Comparison of ENCODE assay signal across 18 cellular contexts in the genomic region with DNA sequence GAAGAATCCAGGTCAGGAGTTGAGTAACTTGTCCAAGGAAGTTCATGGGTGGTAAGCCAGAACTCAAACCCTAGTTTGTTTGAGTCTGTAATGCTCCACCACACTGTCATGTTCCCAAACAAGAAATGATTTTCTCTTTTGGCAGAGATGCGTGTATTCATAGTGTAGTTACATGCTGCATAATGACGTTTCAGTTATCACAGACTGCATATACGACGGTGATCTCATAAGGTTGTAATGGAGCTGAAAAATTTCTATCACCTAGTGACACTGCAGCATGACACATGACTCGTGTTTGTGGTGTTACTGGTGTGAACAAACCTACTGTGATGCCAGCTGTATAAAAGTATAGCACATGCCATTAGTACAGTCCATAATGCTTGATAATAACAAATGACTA.
DNase-seq lines count a peak whose midpoint lies in the region; ATAC-seq, FAIRE-seq and TF ChIP-seq lines count a peak whose summit lies in the region.
"Had no signal": no experiment of that assay in that cellular context is flagged by ENCODE, and none has a peak within 500 bp of the region (broad histone marks: within the 10 kb centered on the region; RNA-seq: fewer than 3 reads in every experiment).

No MANE protein-coding gene starts in this region.

- TF ChIP-seq EP300 in K562 (IDR thresholded peaks at IDR 0.05; ENCODE audit: low read length) = no peak

- no peaks in the 10 kb centered on the region for H3K4me1 Mint-ChIP-seq in activated T-cell treated with anti-CD3 and anti-CD28 coated beads, Interleukin-2, amount 50 U/mL, for 72 hours (ENCODE audit: low read depth)

- CTCF ChIA-PET in K562 (lab: Yijun Ruan, JAX; ENCODE audit: low intra/inter-chr PET ratio) = no interaction called here

- no peak overlapping the region for H3K27ac Mint-ChIP-seq in activated T-cell treated with anti-CD3 and anti-CD28 coated beads, Interleukin-2, amount 50 U/mL, for 72 hours
- H3K27ac Mint-ChIP-seq: activated T-helper 2 cell treated with anti-CD3 and anti-CD28 coated beads, Interferon-gamma antibody, Interleukin-2, Interleukin-4, amounts not matched to agents 10 μg/mL and 5 μg/mL and 100 μg/mL, durations not matched to agents 14 hours and 24 hours and 36 hours; mesothelial cell of epicardium had no signal

- no peak overlapping the region for H3K4me3 ChIP-seq in K562
- H3K4me3 ChIP-seq: smooth muscle cell had no signal

- H3K4me2 ChIP-seq in K562 (ENCODE audit: insufficient read depth, low read length) = no peak overlapping the region
- H3K4me2 ChIP-seq: smooth muscle cell had no signal

- no peaks in the 10 kb centered on the region for H3K9me1 ChIP-seq in K562 (ENCODE audit: control insufficient read depth, insufficient read depth, low read length)

- TF ChIP-seq POLR2A in K562 (conservative IDR thresholded peaks at IDR 0.05) = no peak

- H3K27me3 ChIP-seq in K562 (ENCODE audit: control insufficient read depth in 2 of 2, insufficient read depth in 2 of 2, low read length in 2 of 2) = no peaks in the 10 kb centered on the region

- H3K36me3 Mint-ChIP-seq in activated T-cell treated with anti-CD3 and anti-CD28 coated beads, Interleukin-2, amount 50 U/mL, for 72 hours (ENCODE audit: insufficient read depth in 2 of 2) = peaks cover 0 to 11% of the 10 kb centered on the region in 2 donors

- DNase-seq in AG08396 (ENCODE audit: low spot score) = peak; percentile 32
- peak; percentile 25 for DNase-seq in HS-5 (ENCODE audit: low read depth)
- DNase-seq in K562 (ENCODE audit: extremely low read depth in 1 of 4, low spot score in 3 of 4) = no peak
- DNase-seq in iris pigment epithelial cell (ENCODE audit: low read depth) = peak; percentile 74
- no peak for DNase-seq in activated T-cell treated with anti-CD3 and anti-CD28 coated beads, Interleukin-2, amount 50 U/mL, for 72 hours
- no peak for DNase-seq in NCI-H2196 treated with DMSO at 0.1 percent for 48 hours (lab: John Stamatoyannopoulos, UW; ENCODE audit: unreplicated experiment)
- DNase-seq: amygdala; immature natural killer cell; NCI-H1092; NCI-H2171 treated with DMSO at 0.1 percent for 48 hours; NK-92 treated with Interleukin-12 subunit alpha and Interleukin-12 subunit beta, amount 100 ng/mL, for 24 hours; stimulated activated naive CD4-positive, alpha-beta T cell had no signal

- BruUV-seq in K562 (replicated peaks; lab: Mats Ljungman, UMichigan) = TSS peak; percentile 30

- H2AFZ ChIP-seq in K562 (ENCODE audit: low read depth, low read length) = no peak overlapping the region

- peaks cover 18% of the 10 kb centered on the region; the same call in 1 of the 3 replicates for H3K36me3 ChIP-seq in K562 (ENCODE audit: control insufficient read depth, insufficient read depth, low read length)

- POLR2A ChIA-PET in K562 (lab: Yijun Ruan, JAX) = no interaction called here

- peaks cover 1% of the 10 kb centered on the region in 2 donors for H3K9me3 Mint-ChIP-seq in activated T-cell treated with anti-CD3 and anti-CD28 coated beads, Interleukin-2, amount 50 U/mL, for 72 hours
- H3K9me3 Mint-ChIP-seq: immature natural killer cell had no signal

- no peak for TF ChIP-seq CTCF in K562 (IDR thresholded peaks at IDR 0.05 in 2 of 3, conservative IDR thresholded peaks at IDR 0.05 in 1 of 3; ENCODE audit: insufficient read depth in 2 of 3, low read depth in 1 of 3, low read length in 3 of 3)

- no peaks in the 10 kb centered on the region for H4K20me1 ChIP-seq in K562 (replicated peaks; ENCODE audit: control insufficient read depth, insufficient read depth, low read length)

- no peak for FAIRE-seq in K562 (lab: Jason Lieb, UNC)
- FAIRE-seq: frontal cortex had no signal

- H3K27ac ChIP-seq in K562 (ENCODE audit: extremely low read depth, low read depth, low read length) = no peak overlapping the region

- no peaks in the 10 kb centered on the region for H3K9me3 ChIP-seq in K562 (replicated peaks; ENCODE audit: control insufficient read depth, insufficient read depth, low read depth, low read length)

- in situ Hi-C loops in K562 (cut with MboI) = no loop called here

- TF ChIP-seq RAD21 in K562 (CRISPR knock-in tag; conservative IDR thresholded peaks at IDR 0.05 in 1 of 2, IDR thresholded peaks at IDR 0.05 in 1 of 2) = no peak

- H3K4me1 ChIP-seq in K562 (replicated peaks in 1 of 2; ENCODE audit: control insufficient read depth in 2 of 2, insufficient read depth in 2 of 2, low read length in 2 of 2) = peaks cover 0 to under 1% of the 10 kb centered on the region in 2 experiments; a peak in 2 of 5 replicates

- H3K4me3 Mint-ChIP-seq in activated T-cell treated with anti-CD3 and anti-CD28 coated beads, Interleukin-2, amount 50 U/mL, for 72 hours = no peak overlapping the region
- H3K4me3 Mint-ChIP-seq: immature natural killer cell, mesothelial cell of epicardium had no signal

- ATAC-seq in K562 = no peak
- ATAC-seq in activated T-cell treated with anti-CD3 and anti-CD28 coated beads, Interleukin-2, amount 50 U/mL, for 72 hours (replicated peaks in 1 of 2) = no peak
- no peak for ATAC-seq in HG02642 (IDR thresholded peaks at IDR 0.05; ENCODE audit: poor library complexity, unreplicated experiment)
- no peak for ATAC-seq in GM21423 (IDR thresholded peaks at IDR 0.05; ENCODE audit: unreplicated experiment)

- intact Hi-C loops in K562 (cut with micrococcal nuclease) = no loop called here

- 76% methylated on average over 5 of the region's 5 CpGs for WGBS in K562 (ENCODE audit: insufficient coverage, low coverage, missing lambda C conversion rate)

- no peaks in the 10 kb centered on the region for H3K79me2 ChIP-seq in K562 (ENCODE audit: control insufficient read depth, insufficient read depth, low read length)

- H3K27me3 Mint-ChIP-seq in activated T-cell treated with anti-CD3 and anti-CD28 coated beads, Interleukin-2, amount 50 U/mL, for 72 hours (ENCODE audit: low read depth) = no peaks in the 10 kb centered on the region

- H3K9ac ChIP-seq in K562 (ENCODE audit: insufficient read depth in 1 of 2, low read depth in 2 of 2, low read length in 2 of 2) = no peak overlapping the region

TF ChIP-seq in K562, 482 proteins besides CTCF, POLR2A, EP300 and RAD21 (continues in another document):
- TF ChIP-seq MAZ (CRISPR knock-in tag; conservative IDR thresholded peaks at IDR 0.05 in 1 of 2, IDR thresholded peaks at IDR 0.05 in 1 of 2) = no peak
- TF ChIP-seq, protein P1, sequence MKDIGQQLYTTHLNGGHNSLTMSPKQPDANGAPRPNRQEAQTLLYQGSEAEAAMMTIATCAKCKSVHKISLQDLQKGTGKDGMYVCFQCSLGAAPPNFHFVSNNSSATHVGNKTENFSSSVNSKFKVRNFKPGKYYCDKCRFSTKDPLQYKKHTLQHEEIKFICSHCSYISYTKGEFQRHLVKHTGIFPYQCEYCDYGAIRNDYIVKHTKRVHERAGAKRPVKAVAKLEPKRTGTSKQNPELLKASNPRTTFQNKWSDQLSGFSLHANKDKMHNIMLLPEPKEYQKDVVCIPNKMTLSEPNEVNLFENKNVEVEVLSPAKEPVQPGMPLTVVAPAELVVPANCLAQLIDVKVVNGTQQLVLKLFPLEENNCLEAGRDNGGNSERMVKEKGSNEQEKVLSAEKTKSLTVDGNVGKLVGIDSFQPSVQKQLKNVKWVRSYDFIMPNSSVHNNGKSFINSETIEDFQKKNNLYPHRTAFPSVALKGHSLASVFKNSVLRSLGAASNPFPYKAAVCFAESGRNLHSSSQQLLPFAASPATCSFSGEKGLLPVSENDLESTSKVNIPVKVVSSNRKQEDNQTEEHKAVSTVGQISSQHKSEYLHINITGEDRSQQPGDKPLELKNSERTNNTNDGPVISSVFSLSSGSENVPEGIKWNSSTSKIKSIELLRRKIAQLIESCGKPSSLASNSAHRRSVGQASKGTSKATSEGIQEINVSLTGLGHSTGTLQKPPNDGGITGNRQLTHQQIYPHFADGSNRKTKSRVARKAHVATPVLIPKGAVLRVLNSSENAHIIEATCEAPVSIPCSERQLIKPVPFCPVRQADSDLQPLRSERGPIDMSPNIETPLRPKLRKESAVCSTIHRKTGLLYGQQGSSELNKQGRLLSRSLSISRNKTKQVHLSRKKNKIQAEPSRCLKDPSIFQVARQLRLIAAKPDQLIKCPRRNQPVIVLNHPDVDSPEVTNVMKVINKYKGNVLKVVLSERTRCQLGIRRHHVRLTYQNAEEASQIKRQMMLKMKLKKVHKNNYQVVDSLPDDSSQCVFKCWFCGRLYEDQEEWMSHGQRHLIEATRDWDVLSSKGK (CRISPR knock-in tag; IDR thresholded peaks at IDR 0.05) = no peak

Comparison
In these comparisons a context has a peak if more than half of its experiments do, and no peak if none do; other contexts are left out.
1. DNase-seq: peak in AG08396 (single experiment), HS-5 (single experiment) and iris pigment epithelial cell (single experiment); none in K562 (0 of 4), activated T-cell treated with anti-CD3 and anti-CD28 coated beads, Interleukin-2, amount 50 U/mL, for 72 hours (0 of 2) and NCI-H2196 treated with DMSO at 0.1 percent for 48 hours (single experiment).